In genomic region chr19:41351339-41352245, GRCh38 we compare ENCODE assay signal across 8 cellular contexts. TPM values are rescaled to one million over a fixed set of nuclear protein-coding genes. Genes with fewer than 3 reads are reported as not detected.
DNase-seq lines count a peak whose midpoint lies in the region; ATAC-seq and TF ChIP-seq lines count a peak whose summit lies in the region.

No MANE protein-coding gene starts in this region.

- H3K4me2 ChIP-seq in mammary epithelial cell (ENCODE audit: insufficient read depth, low read depth, low read length): peak overlapping the region; percentile 95

- WGBS in HUES64: 1% methylated on average over 58 of the region's 58 CpGs
- WGBS in mammary epithelial cell (ENCODE audit: low coverage, missing lambda C conversion rate): 2% methylated on average over 30 of the region's 58 CpGs

- H3K79me2 ChIP-seq in mammary epithelial cell (ENCODE audit: insufficient read depth, low read length): peaks cover 49% of the 10 kb centered on the region

- dilution Hi-C loops in mammary epithelial cell (cut with HindIII; ENCODE audit: low sequenced_read_pairs): no loop called here

- H3K9me3 Mint-ChIP-seq in activated B cell treated with CpG ODN at 0.5 μM for 24 hours: no peaks in the 10 kb centered on the region

- peaks cover 28% of the 10 kb centered on the region for H3K36me3 Mint-ChIP-seq in activated B cell treated with CpG ODN at 0.5 μM for 24 hours (ENCODE audit: low read depth)

- H3K27me3 ChIP-seq in HUES64 (ENCODE audit: insufficient read depth, low read length): peaks cover 40% of the 10 kb centered on the region
- H3K27me3 ChIP-seq in mammary epithelial cell (ENCODE audit: insufficient read depth, low read length): no peaks in the 10 kb centered on the region

- peak overlapping the region; percentile 100 for H3K4me3 Mint-ChIP-seq in activated B cell treated with CpG ODN at 0.5 μM for 24 hours

- TF ChIP-seq CTCF in activated B cell treated with CpG ODN at 0.5 μM for 24 hours (IDR thresholded peaks at IDR 0.05): no peak
- TF ChIP-seq CTCF in mammary epithelial cell (conservative IDR thresholded peaks at IDR 0.05 in 1 of 2, IDR thresholded peaks at IDR 0.05 in 1 of 2; ENCODE audit: extremely low read depth in 1 of 2, insufficient read depth in 1 of 2, low read depth in 1 of 2, low read length in 2 of 2): no peak

- DNase-seq in Ammon's horn (ENCODE audit: low spot score) (peak; percentile 50), GM19240 (ENCODE audit: insufficient read length, low spot score) (peak; percentile 82), activated B cell treated with CpG ODN at 0.5 μM for 24 hours (peak; percentile 83), mammary epithelial cell (peak; percentile 72), left colon (peak; percentile 65 to 79)
- peak; percentile 81 for DNase-seq in stimulated activated CD4-positive, alpha-beta T cell treated with anti-CD3 and anti-CD28 coated beads, Interleukin-2, amount 100 ng/mL, for 4 hours (ENCODE audit: low read depth)

- H3K27ac ChIP-seq in HUES64 (ENCODE audit: low read depth, low read length) (no peak overlapping the region), mammary epithelial cell (ENCODE audit: insufficient read depth, low read depth, low read length) (peak overlapping the region; percentile 38)

- H3K9me3 ChIP-seq in HUES64 (ENCODE audit: insufficient read depth, low read depth, low read length) (no peaks in the 10 kb centered on the region), mammary epithelial cell (replicated peaks; ENCODE audit: insufficient read depth, low read length) (no peaks in the 10 kb centered on the region)

- H4K20me1 ChIP-seq in mammary epithelial cell (ENCODE audit: insufficient read depth, low read length): no peaks in the 10 kb centered on the region

- H3K4me1 ChIP-seq in HUES64 (ENCODE audit: insufficient read depth, low read length): 0 out of 2 replicates have a peak, but pooled peaks cover 4% of the 10 kb centered on the region
- H3K4me1 ChIP-seq in mammary epithelial cell (ENCODE audit: insufficient read depth, low read length): peaks cover 5% of the 10 kb centered on the region

- POLR2A ChIA-PET in activated B cell treated with CpG ODN at 0.5 μM for 24 hours (lab: Charles Lee): interaction anchor here (0.5 to 6.9 kb wide), 30 partner anchors 8 to 1894 kb away, joined by 3 to 119 read pairs (median 4); partner anchors contain the start of genes ACTMAP, B9D2, CCDC97 and CEACAM21

- peak overlapping the region; percentile 65 for H3K4me3 ChIP-seq in HUES64 (ENCODE audit: low read length)
- peak overlapping the region; percentile 63 to 98 (median 95) for H3K4me3 ChIP-seq in mammary epithelial cell (replicated peaks in 1 of 3; ENCODE audit: insufficient read depth in 1 of 3, low read depth in 2 of 3, low read length in 3 of 3)

- H3K27ac Mint-ChIP-seq in activated B cell treated with CpG ODN at 0.5 μM for 24 hours: peak overlapping the region; percentile 96

- H2AFZ ChIP-seq in mammary epithelial cell (ENCODE audit: low read depth, low read length): peak overlapping the region; percentile 77

- H3K4me1 Mint-ChIP-seq in activated B cell treated with CpG ODN at 0.5 μM for 24 hours: peaks cover 42% of the 10 kb centered on the region

- in situ Hi-C loops in mammary epithelial cell (cut with MboI; ENCODE audit: low sequenced_read_pairs in 2 of 2): no loop called here

- CTCF ChIA-PET in activated B cell treated with CpG ODN at 0.5 μM for 24 hours (lab: Charles Lee) (interaction anchor here (0.6 to 5.4 kb wide), 12 partner anchors 13 to 219 kb away, joined by 3 to 38 read pairs (median 5); partner anchors contain the start of genes B9D2 and CCDC97), mammary epithelial cell (lab: Charles Lee; ENCODE audit: low non-redundant PET) (no interaction called here)

- H3K9ac ChIP-seq in HUES64 (ENCODE audit: low read depth, low read length) (no peak overlapping the region), mammary epithelial cell (ENCODE audit: insufficient read depth, low read length) (peak overlapping the region; percentile 64)

- no peaks in the 10 kb centered on the region for H3K27me3 Mint-ChIP-seq in activated B cell treated with CpG ODN at 0.5 μM for 24 hours

- no TSS peak for BruUV-seq in mammary epithelial cell (replicated peaks; lab: Mats Ljungman, UMichigan)

- peak; percentile 57 for ATAC-seq in activated B cell treated with CpG ODN at 0.5 μM for 24 hours (ENCODE audit: low read depth)
- peak; percentile 74 for ATAC-seq in left colon
- ATAC-seq in GM18858 (IDR thresholded peaks at IDR 0.05; ENCODE audit: unreplicated experiment): no peak

- intact Hi-C loops in activated B cell treated with CpG ODN at 0.5 μM for 24 hours (cut with micrococcal nuclease): loop anchor here (1.0 to 5.0 kb wide), 7 partner anchors 13 to 909 kb away; partner anchors contain the start of genes B9D2, CCDC97, COQ8B and DMAC2
- intact Hi-C loops in mammary epithelial cell (cut with micrococcal nuclease): loop anchor here (1.0 to 5.0 kb wide), 3 partner anchors 43 to 89 kb away; partner anchors contain the start of genes B3GNT8 and HNRNPUL1
- intact Hi-C loops in left colon (cut with DNase I, micrococcal nuclease): no loop called here

- peaks cover 3% of the 10 kb centered on the region; the same call in 1 of the 2 replicates for H3K36me3 ChIP-seq in HUES64 (ENCODE audit: insufficient read depth, low read length)
- peaks cover 4% of the 10 kb centered on the region for H3K36me3 ChIP-seq in mammary epithelial cell (ENCODE audit: insufficient read depth, low read length)

RNA-seq across cellular contexts. Expression of gene TGFB1, which starts 2.1 kb away (rescaled TPM):
- polyA plus RNA-seq in HUES64 (2013, experiment 1 of 2): 14.7 TPM
- polyA plus RNA-seq in HUES64 (2013, experiment 2 of 2): 15.6 TPM
- total RNA-seq in activated B cell treated with CpG ODN at 0.5 μM for 24 hours (80.7 and 88.5 TPM in 2 replicates), mammary epithelial cell (10 to 100 TPM in 1 of 2 donors, 1 to 10 TPM in 1; 9.8 to 84.1 TPM), left colon (10 to 100 TPM in 1 of 2 donors, 1 to 10 TPM in 1; 7.4 to 14.7 TPM)
- polyA plus RNA-seq in mammary epithelial cell: 9.8 TPM
- polyA minus RNA-seq in mammary epithelial cell: 52.0 TPM

RNA-seq across cellular contexts. Expression of gene B9D2, which starts 12.4 kb away (rescaled TPM):
- polyA plus RNA-seq in HUES64 (2013, experiment 1 of 2): 5.2 TPM
- 5.6 TPM for polyA plus RNA-seq in HUES64 (2013, experiment 2 of 2)
- 11.7 and 14.2 TPM in 2 replicates for total RNA-seq in activated B cell treated with CpG ODN at 0.5 μM for 24 hours
- total RNA-seq in mammary epithelial cell: 1 to 10 TPM; 3.0 to 3.6 TPM
- polyA plus RNA-seq in mammary epithelial cell: 5.3 TPM
- polyA minus RNA-seq in mammary epithelial cell: 0.57 TPM
- total RNA-seq in left colon: 1 to 10 TPM; 6.2 to 8.6 TPM

RNA-seq across cellular contexts. Expression of gene TMEM91, which starts 24.7 kb away (rescaled TPM):
- polyA plus RNA-seq in HUES64 (2013, experiment 1 of 2): 2.2 TPM
- polyA plus RNA-seq in HUES64 (2013, experiment 2 of 2): 3.9 TPM
- total RNA-seq in activated B cell treated with CpG ODN at 0.5 μM for 24 hours: 3.7 and 4.6 TPM in 2 replicates
- 1 to 10 TPM; 5.7 to 7.5 TPM for total RNA-seq in mammary epithelial cell
- 4.0 TPM for polyA plus RNA-seq in mammary epithelial cell
- 2.1 TPM for polyA minus RNA-seq in mammary epithelial cell
- total RNA-seq in left colon: 1 to 10 TPM; 2.8 to 4.9 TPM

RNA-seq across cellular contexts. Expression of gene CCDC97, which starts 41.6 kb away (rescaled TPM):
- polyA plus RNA-seq in HUES64 (2013, experiment 1 of 2): 21.2 TPM
- 23.6 TPM for polyA plus RNA-seq in HUES64 (2013, experiment 2 of 2)
- total RNA-seq in activated B cell treated with CpG ODN at 0.5 μM for 24 hours (61.7 and 65.3 TPM in 2 replicates), mammary epithelial cell (10 to 100 TPM; 10.8 to 24.8 TPM), left colon (10 to 100 TPM; 24.1 to 26.3 TPM)
- polyA plus RNA-seq in mammary epithelial cell: 9.5 TPM
- polyA minus RNA-seq in mammary epithelial cell: 34.4 TPM

RNA-seq across cellular contexts. Expression of gene EXOSC5, which starts 45.6 kb away (rescaled TPM):
- 40.3 TPM for polyA plus RNA-seq in HUES64 (2013, experiment 1 of 2)
- polyA plus RNA-seq in HUES64 (2013, experiment 2 of 2): 33.1 TPM
- total RNA-seq in activated B cell treated with CpG ODN at 0.5 μM for 24 hours (30.1 and 31.6 TPM in 2 replicates), mammary epithelial cell (10 to 100 TPM; 16.5 to 17.3 TPM), left colon (10 to 100 TPM; 11.8 to 12.7 TPM)
- 26.3 TPM for polyA plus RNA-seq in mammary epithelial cell
- 26.2 TPM for polyA minus RNA-seq in mammary epithelial cell

Comparison
In these comparisons a context has a peak if more than half of its experiments do, and no peak if none do; other contexts are left out.
1. intact Hi-C loops: an anchor here in activated B cell treated with CpG ODN at 0.5 μM for 24 hours (1.0 to 5.0 kb wide) and mammary epithelial cell (1.0 to 5.0 kb wide); none called in left colon.